Comparison of ENCODE assay signal across 13 cellular contexts in the genomic region with DNA sequence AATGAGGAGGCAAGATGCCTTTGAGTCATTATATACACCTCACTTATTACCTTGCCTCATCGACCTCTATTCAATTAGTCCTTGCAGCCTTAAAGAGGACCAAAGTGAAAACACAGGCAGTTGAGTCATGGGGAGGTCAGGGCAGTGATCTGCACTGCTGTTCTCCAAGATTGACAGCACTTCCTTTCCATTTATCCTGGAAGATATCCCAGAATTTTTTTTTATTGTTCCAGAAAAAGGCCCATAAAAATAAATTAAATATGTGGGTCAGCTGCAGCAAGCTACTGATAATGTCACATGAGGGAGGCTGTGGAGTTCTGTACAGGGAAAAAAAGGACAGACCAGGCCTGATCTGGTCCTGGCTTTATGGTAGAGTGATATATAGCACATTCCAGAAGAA. TPM values are rescaled to one million over a fixed set of nuclear protein-coding genes. Genes with fewer than 3 reads are reported as not detected.
DNase-seq lines count a peak whose midpoint lies in the region; ATAC-seq, FAIRE-seq and TF ChIP-seq lines count a peak whose summit lies in the region.
"Had no signal": no experiment of that assay in that cellular context is flagged by ENCODE, and none has a peak within 500 bp of the region (broad histone marks: within the 10 kb centered on the region; RNA-seq: fewer than 3 reads in every experiment).

No MANE protein-coding gene starts in this region.

- ATAC-seq in A549 = peak in 1 of 2 experiments; percentile 38; a peak in 2 of 6 replicates
- ATAC-seq in left lung = peak; percentile 19
- no peak for ATAC-seq in HG03432 (IDR thresholded peaks at IDR 0.05; ENCODE audit: unreplicated experiment)
- ATAC-seq in T-cell (replicated peaks in 1 of 4) = no peak
- no peak for ATAC-seq in HG02571 (IDR thresholded peaks at IDR 0.05; ENCODE audit: unreplicated experiment)
- ATAC-seq: activated CD4-positive, CD25-positive, alpha-beta regulatory T cell treated with anti-CD3 and anti-CD28 coated beads, Interleukin-2, amount 50 U/mL, for 24 hours; upper lobe of right lung had no signal

- no peaks in the 10 kb centered on the region for H3K36me3 ChIP-seq in endothelial cell of umbilical vein (ENCODE audit: control insufficient read depth in 2 of 2, extremely low read depth in 1 of 2, insufficient read depth in 2 of 2, low read length in 2 of 2)
- H3K36me3 ChIP-seq in left lung = no peaks in the 10 kb centered on the region
- H3K36me3 ChIP-seq: upper lobe of right lung had no signal

- CTCF ChIA-PET in A549 (lab: Yijun Ruan, JAX) = no interaction called here
- CTCF ChIA-PET in endothelial cell of umbilical vein (lab: Charles Lee) = interaction anchor here (0.7 to 1.5 kb wide), 5 partner anchors 19 to 82 kb away, joined by 3 to 7 read pairs (median 3); no protein-coding TSS in a partner anchor
- CTCF ChIA-PET in T-cell (lab: Charles Lee) = no interaction called here

- H3K4me3 ChIP-seq in A549 (no peak overlapping the region), endothelial cell of umbilical vein (replicated peaks in 1 of 3; ENCODE audit: insufficient read depth in 1 of 3, low read depth in 1 of 3, low read length in 3 of 3) (no peak overlapping the region), left lung (no peak overlapping the region)
- H3K4me3 ChIP-seq: upper lobe of right lung had no signal

- no peak for TF ChIP-seq POLR2A in A549 (IDR thresholded peaks at IDR 0.05; ENCODE audit: low read length)
- no peak for TF ChIP-seq POLR2A in endothelial cell of umbilical vein (IDR thresholded peaks at IDR 0.05; ENCODE audit: low read depth, low read length)

- peak overlapping the region in 1 of 2 experiments; percentile 15; a peak in 3 of 6 replicates for H3K27ac ChIP-seq in A549
- peak overlapping the region; percentile 53 for H3K27ac ChIP-seq in endothelial cell of umbilical vein (ENCODE audit: insufficient read depth, low read depth, low read length)
- H3K27ac ChIP-seq in left lung = peak overlapping the region in 1 of 2 donors; percentile 13
- H3K27ac ChIP-seq: upper lobe of right lung had no signal

- no peaks in the 10 kb centered on the region for H3K9me3 ChIP-seq in A549
- no peaks in the 10 kb centered on the region for H3K9me3 ChIP-seq in endothelial cell of umbilical vein (replicated peaks; ENCODE audit: control insufficient read depth, insufficient read depth, low read length)
- no peaks in the 10 kb centered on the region for H3K9me3 ChIP-seq in left lung
- H3K9me3 ChIP-seq: upper lobe of right lung had no signal

- intact Hi-C loops in endothelial cell of umbilical vein (cut with micrococcal nuclease) = loop anchor here (1.0 kb wide), 4 partner anchors 8 to 116 kb away; a partner anchor contains a TSS
- intact Hi-C loops in left lung (cut with DNase I) = no loop called here

- no peak overlapping the region for H2AFZ ChIP-seq in endothelial cell of umbilical vein (ENCODE audit: low read depth, low read length)

- H3K27me3 ChIP-seq in endothelial cell of umbilical vein (ENCODE audit: control insufficient read depth in 2 of 2, insufficient read depth in 2 of 2, low read length in 2 of 2) (no peaks in the 10 kb centered on the region), left lung (no peaks in the 10 kb centered on the region)
- H3K27me3 ChIP-seq: upper lobe of right lung had no signal

- BruUV-seq in endothelial cell of umbilical vein (replicated peaks; lab: Mats Ljungman, UMichigan) = no TSS peak

- no peaks in the 10 kb centered on the region for H3K36me3 Mint-ChIP-seq in T-cell
- H3K36me3 Mint-ChIP-seq: activated naive CD8-positive, alpha-beta T cell treated with anti-CD3 and anti-CD28 coated beads for 36 hours had no signal

- peaks cover 5 to 6% of the 10 kb centered on the region in 2 donors for H3K27me3 Mint-ChIP-seq in T-cell

- H3K4me1 Mint-ChIP-seq in T-cell = no peaks in the 10 kb centered on the region
- H3K4me1 Mint-ChIP-seq: activated naive CD8-positive, alpha-beta T cell treated with anti-CD3 and anti-CD28 coated beads for 36 hours had no signal

- no peak for DNase-seq in A549 (ENCODE audit: low read depth in 1 of 2, low spot score in 1 of 2)
- peak; percentile 75 for DNase-seq in M059J (ENCODE audit: low read depth)
- peak; percentile 96 for DNase-seq in endothelial cell of umbilical vein (ENCODE audit: low read depth, low spot score)
- DNase-seq in left lung = no peak
- no peak for DNase-seq in T-cell
- DNase-seq in NCI-H1930 (lab: John Stamatoyannopoulos, UW) = no peak
- DNase-seq: ACHN; activated naive CD8-positive, alpha-beta T cell treated with anti-CD3 and anti-CD28 coated beads for 36 hours; activated T-cell treated with anti-CD3 and anti-CD28 coated beads for 4 hours; upper lobe of right lung had no signal

- FAIRE-seq in A549 (lab: Jason Lieb, UNC) (no peak), endothelial cell of umbilical vein (lab: Jason Lieb, UNC) (peak; percentile 90)

- dilution Hi-C loops in endothelial cell of umbilical vein (cut with MboI; ENCODE audit: extremely low pct_ligation_motif_present, low sequenced_read_pairs) = no loop called here

- 0 out of 3 replicates have a peak overlapping the region, but pooled peaks have one; percentile 1 for H3K4me2 ChIP-seq in A549
- peak overlapping the region; percentile 37 for H3K4me2 ChIP-seq in endothelial cell of umbilical vein (ENCODE audit: insufficient read depth, low read length)

- no peak overlapping the region for H3K4me3 Mint-ChIP-seq in T-cell
- H3K4me3 Mint-ChIP-seq: activated naive CD8-positive, alpha-beta T cell treated with anti-CD3 and anti-CD28 coated beads for 36 hours had no signal

- peak overlapping the region; percentile 32 for H3K9ac ChIP-seq in endothelial cell of umbilical vein (replicated peaks; ENCODE audit: extremely low read depth, insufficient read depth, low read length)

- peaks cover 13% of the 10 kb centered on the region for H3K4me1 ChIP-seq in A549
- H3K4me1 ChIP-seq in endothelial cell of umbilical vein (ENCODE audit: control insufficient read depth, extremely low read depth, insufficient read depth, low read length) = peaks cover 34% of the 10 kb centered on the region
- peaks cover 0 to 2% of the 10 kb centered on the region in 2 donors for H3K4me1 ChIP-seq in left lung

- H4K20me1 ChIP-seq in endothelial cell of umbilical vein (replicated peaks; ENCODE audit: control insufficient read depth, extremely low read depth, insufficient read depth, low read length) = no peaks in the 10 kb centered on the region

- no peak overlapping the region for H3K27ac Mint-ChIP-seq in T-cell
- H3K27ac Mint-ChIP-seq: activated naive CD8-positive, alpha-beta T cell treated with anti-CD3 and anti-CD28 coated beads for 36 hours had no signal

- H3K9me1 ChIP-seq in endothelial cell of umbilical vein (replicated peaks; ENCODE audit: control insufficient read depth, extremely low read depth, insufficient read depth, low read length) = no peaks in the 10 kb centered on the region

- 0% methylated on average over 1 of the region's 1 CpG for WGBS in A549 (ENCODE audit: missing lambda C conversion rate)

- no peak for TF ChIP-seq RAD21 in A549 (conservative IDR thresholded peaks at IDR 0.05 in 1 of 2, IDR thresholded peaks at IDR 0.05 in 1 of 2)

- POLR2A ChIA-PET in A549 (lab: Yijun Ruan, JAX) (no interaction called here), endothelial cell of umbilical vein (lab: Charles Lee) (interaction anchor here (0.6 kb wide), 1 partner anchor 47 kb away, joined by 3 read pairs; no protein-coding TSS in a partner anchor), T-cell (lab: Charles Lee) (no interaction called here)

- TF ChIP-seq CTCF in A549 (IDR thresholded peaks at IDR 0.05) (no peak), endothelial cell of umbilical vein (IDR thresholded peaks at IDR 0.05; ENCODE audit: extremely low read depth in 1 of 2, insufficient read depth in 1 of 2, low read depth in 1 of 2, low read length in 2 of 2) (no peak), left lung (IDR thresholded peaks at IDR 0.05) (no peak)

- TF ChIP-seq EP300 in A549 (IDR thresholded peaks at IDR 0.05) = no peak

- H3K9me3 Mint-ChIP-seq in T-cell = no peaks in the 10 kb centered on the region
- H3K9me3 Mint-ChIP-seq: activated naive CD8-positive, alpha-beta T cell treated with anti-CD3 and anti-CD28 coated beads for 36 hours had no signal

- H3K79me2 ChIP-seq in endothelial cell of umbilical vein (ENCODE audit: control insufficient read depth, insufficient read depth, low read length) = no peaks in the 10 kb centered on the region

TF ChIP-seq in A549, 52 proteins besides CTCF, POLR2A, EP300 and RAD21 (continues in another document):
- no peak for TF ChIP-seq CEBPB (IDR thresholded peaks at IDR 0.05)

TF ChIP-seq in endothelial cell of umbilical vein, 7 proteins besides CTCF, POLR2A, EP300 and RAD21 (continues in another document):
- peak; percentile 51 for TF ChIP-seq POLR2AphosphoS5 (IDR thresholded peaks at IDR 0.05; ENCODE audit: insufficient read depth, low read depth, low read length)
- peak; percentile 78 for TF ChIP-seq JUN (IDR thresholded peaks at IDR 0.05; ENCODE audit: borderline replicate concordance, insufficient read depth, insufficient read length, low read depth)
- TF ChIP-seq, protein P1, sequence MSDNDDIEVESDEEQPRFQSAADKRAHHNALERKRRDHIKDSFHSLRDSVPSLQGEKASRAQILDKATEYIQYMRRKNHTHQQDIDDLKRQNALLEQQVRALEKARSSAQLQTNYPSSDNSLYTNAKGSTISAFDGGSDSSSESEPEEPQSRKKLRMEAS (IDR thresholded peaks at IDR 0.05; ENCODE audit: insufficient read depth, insufficient read length) = no peak
- TF ChIP-seq GATA2 (IDR thresholded peaks at IDR 0.05; ENCODE audit: insufficient read depth, insufficient read length, low read depth, low read length) = peak; percentile 65
- no peak for TF ChIP-seq MYC (IDR thresholded peaks at IDR 0.05; ENCODE audit: low read depth, low read length)
- TF ChIP-seq EZH2 (IDR thresholded peaks at IDR 0.05; ENCODE audit: borderline replicate concordance, low read depth, low read length, severe bottlenecking) = no peak

RNA-seq across cellular contexts. Expression of a gene that starts 33.2 kb away (rescaled TPM):
- polyA plus RNA-seq in A549 (2011; rRNA removed) (25.9 and 28.4 TPM in 2 replicates), A549 (2017; fragmentation: RNase III; extraction: RNeasy Plus Mini Kit Qiagen cat#74134 plus additional on column Dnase treatment) (11.4 to 12.6 TPM (median 12.5 TPM) in 3 replicates), endothelial cell of umbilical vein (23.6 and 26.1 TPM in 2 replicates)
- 4.3 and 5.5 TPM in 2 replicates for polyA plus RNA-seq in A549 (2012; cell fraction: cytosol; rRNA removed)
- polyA plus RNA-seq in A549 (2012; cell fraction: nucleus; rRNA removed) = 6.7 and 9.7 TPM in 2 replicates
- polyA minus RNA-seq in A549 (2011; rRNA and poly(A)+ RNA removed) = 38.6 and 39.3 TPM in 2 replicates
- total RNA-seq in M059J (2014; rRNA removed; shearing (Covaris generic)) = 15.1 and 21.6 TPM in 2 replicates
- total RNA-seq in endothelial cell of umbilical vein (88.1 and 92.6 TPM in 2 replicates), left lung (10 to 100 TPM; 35.8 to 36.1 TPM), T-cell (1 to 10 TPM in 1 of 5 donors, under 1 TPM in 4; 0.33 to 1.6 (median 0.86) TPM)
- 23.8 and 26.7 TPM in 2 replicates for polyA plus RNA-seq in endothelial cell of umbilical vein (2011; cell fraction: cytosol; rRNA removed)
- 64.0 and 65.6 TPM in 2 replicates for polyA plus RNA-seq in endothelial cell of umbilical vein (2011; cell fraction: nucleus; rRNA removed)
- 33.5 and 44.2 TPM in 2 replicates for polyA plus RNA-seq in endothelial cell of umbilical vein (2012)
- polyA minus RNA-seq in endothelial cell of umbilical vein = 106 and 109 TPM in 2 replicates
- polyA minus RNA-seq in endothelial cell of umbilical vein (2011; cell fraction: cytosol; rRNA and poly(A)+ RNA removed) = 14.7 TPM
- 258 and 326 TPM in 2 replicates for polyA minus RNA-seq in endothelial cell of umbilical vein (2011; cell fraction: nucleus; rRNA and poly(A)+ RNA removed)

Comparison
In these comparisons a context has a peak if more than half of its experiments do, and no peak if none do; other contexts are left out.
1. DNase-seq: peak in M059J (single experiment) and endothelial cell of umbilical vein (single experiment); none in A549 (0 of 2), left lung (0 of 2), T-cell (0 of 34) and NCI-H1930 (0 of 2).